Comparison of ENCODE assay signal across 8 cellular contexts in the genomic region with DNA sequence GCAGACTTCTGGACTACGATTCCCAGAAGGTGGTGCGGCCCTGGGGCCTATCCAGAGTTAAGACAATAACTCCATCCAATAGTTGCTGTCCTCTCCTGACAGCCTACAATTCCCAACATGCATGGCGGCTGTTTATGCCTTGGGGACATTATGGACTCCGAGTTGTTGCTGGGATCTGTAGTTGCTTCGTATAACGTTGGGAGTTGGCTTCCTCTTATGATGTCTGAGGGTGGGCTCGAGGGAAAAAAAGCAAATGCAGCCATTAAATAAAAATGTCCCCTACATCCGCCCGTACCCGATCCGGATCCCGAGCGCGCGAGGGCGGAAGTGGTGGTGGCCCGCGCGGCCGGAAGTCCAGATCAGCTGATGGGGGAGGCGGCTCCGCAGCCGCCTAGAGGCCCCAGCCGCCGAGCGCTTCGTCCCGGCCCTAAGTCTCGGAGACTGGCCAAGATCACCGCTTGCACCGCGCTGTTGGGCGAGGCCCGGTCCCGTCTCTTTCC. TPM values are rescaled to one million over a fixed set of nuclear protein-coding genes. Genes with fewer than 3 reads are reported as not detected.
DNase-seq lines count a peak whose midpoint lies in the region; ATAC-seq, FAIRE-seq and TF ChIP-seq lines count a peak whose summit lies in the region.

A gene with protein sequence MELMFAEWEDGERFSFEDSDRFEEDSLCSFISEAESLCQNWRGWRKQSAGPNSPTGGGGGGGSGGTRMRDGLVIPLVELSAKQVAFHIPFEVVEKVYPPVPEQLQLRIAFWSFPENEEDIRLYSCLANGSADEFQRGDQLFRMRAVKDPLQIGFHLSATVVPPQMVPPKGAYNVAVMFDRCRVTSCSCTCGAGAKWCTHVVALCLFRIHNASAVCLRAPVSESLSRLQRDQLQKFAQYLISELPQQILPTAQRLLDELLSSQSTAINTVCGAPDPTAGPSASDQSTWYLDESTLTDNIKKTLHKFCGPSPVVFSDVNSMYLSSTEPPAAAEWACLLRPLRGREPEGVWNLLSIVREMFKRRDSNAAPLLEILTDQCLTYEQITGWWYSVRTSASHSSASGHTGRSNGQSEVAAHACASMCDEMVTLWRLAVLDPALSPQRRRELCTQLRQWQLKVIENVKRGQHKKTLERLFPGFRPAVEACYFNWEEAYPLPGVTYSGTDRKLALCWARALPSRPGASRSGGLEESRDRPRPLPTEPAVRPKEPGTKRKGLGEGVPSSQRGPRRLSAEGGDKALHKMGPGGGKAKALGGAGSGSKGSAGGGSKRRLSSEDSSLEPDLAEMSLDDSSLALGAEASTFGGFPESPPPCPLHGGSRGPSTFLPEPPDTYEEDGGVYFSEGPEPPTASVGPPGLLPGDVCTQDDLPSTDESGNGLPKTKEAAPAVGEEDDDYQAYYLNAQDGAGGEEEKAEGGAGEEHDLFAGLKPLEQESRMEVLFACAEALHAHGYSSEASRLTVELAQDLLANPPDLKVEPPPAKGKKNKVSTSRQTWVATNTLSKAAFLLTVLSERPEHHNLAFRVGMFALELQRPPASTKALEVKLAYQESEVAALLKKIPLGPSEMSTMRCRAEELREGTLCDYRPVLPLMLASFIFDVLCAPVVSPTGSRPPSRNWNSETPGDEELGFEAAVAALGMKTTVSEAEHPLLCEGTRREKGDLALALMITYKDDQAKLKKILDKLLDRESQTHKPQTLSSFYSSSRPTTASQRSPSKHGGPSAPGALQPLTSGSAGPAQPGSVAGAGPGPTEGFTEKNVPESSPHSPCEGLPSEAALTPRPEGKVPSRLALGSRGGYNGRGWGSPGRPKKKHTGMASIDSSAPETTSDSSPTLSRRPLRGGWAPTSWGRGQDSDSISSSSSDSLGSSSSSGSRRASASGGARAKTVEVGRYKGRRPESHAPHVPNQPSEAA (N-terminal part only) (plus strand): TSS at position 386 of the 500 bp plus-strand sequence. CDS start 273 bp downstream, outside the sequence.

- H3K36me3 Mint-ChIP-seq in activated CD4-positive, alpha-beta T cell treated with anti-CD3 and anti-CD28 coated beads for 36 hours (ENCODE audit: low read depth), result peaks cover 18% of the 10 kb centered on the region

- TF ChIP-seq CTCF in choroid plexus epithelial cell (conservative IDR thresholded peaks at IDR 0.05; ENCODE audit: low read depth, low read length), result no peak
- no peak for TF ChIP-seq CTCF in kidney (IDR thresholded peaks at IDR 0.05; ENCODE audit: borderline replicate concordance, extremely low read depth, insufficient read depth)

- H3K27me3 Mint-ChIP-seq in activated CD4-positive, alpha-beta T cell treated with anti-CD3 and anti-CD28 coated beads for 36 hours, result no peaks in the 10 kb centered on the region

- peak within 1 kb of the TSS; percentile 90 to 93 for H3K27ac ChIP-seq in kidney (ENCODE audit: low read depth in 2 of 2, low read length in 2 of 2)

- CTCF ChIA-PET in activated CD4-positive, alpha-beta T cell treated with anti-CD3 and anti-CD28 coated beads for 36 hours (lab: Charles Lee), result interaction anchor here (2.2 kb wide), 1 partner anchor 12 kb away, joined by 12 read pairs; a partner anchor contains a TSS

- H3K4me1 ChIP-seq in kidney (ENCODE audit: control insufficient read depth in 1 of 2, insufficient read depth in 1 of 2, low read depth in 1 of 2, low read length in 2 of 2), result peaks cover 7 to 23% of the 10 kb centered on the region in 2 donors

- H3K4me1 Mint-ChIP-seq in activated CD4-positive, alpha-beta T cell treated with anti-CD3 and anti-CD28 coated beads for 36 hours, result peaks cover 46% of the 10 kb centered on the region

- peak within 1 kb of the TSS; percentile 83 for H3K4me3 Mint-ChIP-seq in activated CD4-positive, alpha-beta T cell treated with anti-CD3 and anti-CD28 coated beads for 36 hours

- H3K36me3 ChIP-seq in kidney (ENCODE audit: control insufficient read depth in 1 of 2, insufficient read depth in 2 of 2, low read length in 2 of 2), result peaks cover 14% of the 10 kb centered on the region in 2 donors

- FAIRE-seq in kidney (lab: Jason Lieb, UNC), result peak; percentile 65

- intact Hi-C loops in activated CD4-positive, alpha-beta T cell treated with anti-CD3 and anti-CD28 coated beads for 36 hours (cut with DNase I, micrococcal nuclease), result loop anchor here (1.0 to 10.0 kb wide), 10 partner anchors 13 to 1447 kb away; a partner anchor contains a TSS
- intact Hi-C loops in kidney (cut with DNase I), result no loop called here

- DNase-seq in Ammon's horn (ENCODE audit: low spot score), result peak; percentile 98
- peak; percentile 93 for DNase-seq in GM19238 (ENCODE audit: insufficient read length, low spot score)
- peak; percentile 67 to 77 for DNase-seq in NCI-H524 (lab: John Stamatoyannopoulos, UW)
- peak; percentile 90 for DNase-seq in activated CD4-positive, alpha-beta T cell treated with anti-CD3 and anti-CD28 coated beads for 36 hours
- DNase-seq in choroid plexus epithelial cell (ENCODE audit: low read depth), result peak; percentile 98
- peak; percentile 97 for DNase-seq in kidney
- peak; percentile 88 for DNase-seq in stimulated activated CD4-positive, alpha-beta T cell treated with anti-CD3 and anti-CD28 coated beads, Interleukin-15, amount 100 ng/mL, for 24 hours

- peak; percentile 67 for ATAC-seq in HG03442 (IDR thresholded peaks at IDR 0.05; ENCODE audit: unreplicated experiment)
- ATAC-seq in activated CD4-positive, alpha-beta T cell treated with anti-CD3 and anti-CD28 coated beads for 36 hours, result peak; percentile 85

- H3K9ac ChIP-seq in kidney (ENCODE audit: low read length in 2 of 2), result peak within 1 kb of the TSS; percentile 88 to 91

- peak within 1 kb of the TSS; percentile 98 for H3K27ac Mint-ChIP-seq in activated CD4-positive, alpha-beta T cell treated with anti-CD3 and anti-CD28 coated beads for 36 hours

- H3K9me3 Mint-ChIP-seq in activated CD4-positive, alpha-beta T cell treated with anti-CD3 and anti-CD28 coated beads for 36 hours (ENCODE audit: low read depth), result no peaks in the 10 kb centered on the region

- no peaks in the 10 kb centered on the region for H3K9me3 ChIP-seq in kidney (ENCODE audit: control insufficient read depth in 1 of 2, low read length in 2 of 2)

- POLR2A ChIA-PET in activated CD4-positive, alpha-beta T cell treated with anti-CD3 and anti-CD28 coated beads for 36 hours (lab: Charles Lee), result interaction anchor here (0.9 to 1.8 kb wide), 4 partner anchors 12 to 25 kb away, joined by 3 to 9 read pairs (median 4); no protein-coding TSS in a partner anchor

- peak within 1 kb of the TSS; percentile 94 for H3K4me3 ChIP-seq in choroid plexus epithelial cell (ENCODE audit: low read depth, low read length)
- peak within 1 kb of the TSS; percentile 74 to 80 for H3K4me3 ChIP-seq in kidney (ENCODE audit: low read length in 2 of 2)

RNA-seq across cellular contexts. Expression of the gene that starts here (rescaled TPM):
- total RNA-seq in activated CD4-positive, alpha-beta T cell treated with anti-CD3 and anti-CD28 coated beads for 36 hours, result 10 to 100 TPM; 40.1 to 67.3 TPM
- 91.8 TPM for total RNA-seq in kidney
- 96.7 TPM for polyA plus RNA-seq in kidney (ENCODE audit: insufficient read depth, low read depth, low replicate concordance)

Comparison
In these comparisons a context has a peak if more than half of its experiments do, and no peak if none do; other contexts are left out.
1. Peak in every context shown above with its lines: DNase-seq, ATAC-seq, H3K4me3 ChIP-seq and H3K27ac ChIP-seq.